In genomic region chr17:76733618-76733957, GRCh38 we compare ENCODE assay signal across 1 cellular context.
TF ChIP-seq lines count a peak whose summit lies in the region.

No MANE protein-coding gene starts in this region.

TF ChIP-seq in A549, 52 proteins besides CTCF, POLR2A, EP300 and RAD21:
- TF ChIP-seq TFCP2L1 (CRISPR knock-in tag; IDR thresholded peaks at IDR 0.05) (0 out of 2 replicates have a peak, but pooled peaks have one; percentile 14), ZSCAN20 (CRISPR knock-in tag; IDR thresholded peaks at IDR 0.05) (no peak), JUN (IDR thresholded peaks at IDR 0.05) (peak in 1 of 2 experiments; percentile 28; a peak in 3 of 5 replicates), POLR2AphosphoS2 (conservative IDR thresholded peaks at IDR 0.05; ENCODE audit: low read length) (peak; percentile 67; the same call in 1 of the 2 replicates), MAX (IDR thresholded peaks at IDR 0.05) (no peak), RCOR1 (IDR thresholded peaks at IDR 0.05; ENCODE audit: low read depth, low read length) (no peak)
